1 cellular context compared by ENCODE assay signal in genomic region chr2:180124273-180124881, GRCh38.
A peak's percentile ranks its signal among the peaks of the same experiment; 100 is the strongest.
TF ChIP-seq lines count a peak whose summit lies in the region.

No MANE protein-coding gene starts in this region.

TF ChIP-seq in K562, 482 proteins besides CTCF, POLR2A, EP300 and RAD21 (continued from another document):
- TF ChIP-seq PBX2 (CRISPR knock-in tag; IDR thresholded peaks at IDR 0.05; ENCODE audit: low read depth) (no peak), PBX2 (tag; conservative IDR thresholded peaks at IDR 0.05; ENCODE audit: low read depth) (0 out of 2 replicates have a peak, but pooled peaks have one; percentile 30), NUFIP1 (IDR thresholded peaks at IDR 0.05; ENCODE audit: partially characterized antibody) (no peak), IRF2 (CRISPR knock-in tag; IDR thresholded peaks at IDR 0.05) (no peak), HDAC2 (IDR thresholded peaks at IDR 0.05) (no peak), FUS (optimal IDR thresholded peaks at IDR 0.05; ENCODE audit: low read depth, low read length) (no peak), ELK1 (CRISPR knock-in tag; IDR thresholded peaks at IDR 0.05) (no peak), TAL1 (IDR thresholded peaks at IDR 0.05) (no peak), SMC3 (conservative IDR thresholded peaks at IDR 0.05; ENCODE audit: insufficient read depth, low read depth, low read length) (peak; percentile 43), MCM2 (IDR thresholded peaks at IDR 0.05; ENCODE audit: low read depth) (no peak)
TF ChIP-seq in K562: peak in this region for 3.
